8 cellular contexts compared by ENCODE assay signal in genomic region chr11:3841426-3842304, GRCh38. TPM values are rescaled to one million over a fixed set of nuclear protein-coding genes. Genes with fewer than 3 reads are reported as not detected.
DNase-seq lines count a peak whose midpoint lies in the region; ATAC-seq and TF ChIP-seq lines count a peak whose summit lies in the region.

No MANE protein-coding gene starts in this region.

- no peak for TF ChIP-seq EP300 in transverse colon (IDR thresholded peaks at IDR 0.05; ENCODE audit: low read depth)

- H3K9me3 ChIP-seq in OCI-LY1 (ENCODE audit: low read length) = no peaks in the 10 kb centered on the region
- H3K9me3 ChIP-seq in transverse colon = no peaks in the 10 kb centered on the region

- H3K36me3 ChIP-seq in OCI-LY1 (ENCODE audit: insufficient read depth, low read length) (no peaks in the 10 kb centered on the region), transverse colon (no peaks in the 10 kb centered on the region)

- WGBS in transverse colon (ENCODE audit: low coverage in 1 of 2), 2 donors = 16 to 60% methylated on average over 10 to 38 of the region's 41 CpGs

- H3K36me3 Mint-ChIP-seq in activated T-helper 2 cell treated with anti-CD3 and anti-CD28 coated beads, Interferon-gamma antibody, Interleukin-2, Interleukin-4, amounts not matched to agents 10 μg/mL and 5 μg/mL and 100 μg/mL, durations not matched to agents 14 hours and 24 hours and 36 hours (ENCODE audit: low read depth) = peaks cover 34% of the 10 kb centered on the region
- H3K36me3 Mint-ChIP-seq in natural killer cell = no peaks in the 10 kb centered on the region

- peaks cover 21% of the 10 kb centered on the region for H3K79me2 ChIP-seq in OCI-LY1 (ENCODE audit: insufficient read depth, low read length)

- peak overlapping the region; percentile 77 for H3K4me3 Mint-ChIP-seq in activated T-helper 2 cell treated with anti-CD3 and anti-CD28 coated beads, Interferon-gamma antibody, Interleukin-2, Interleukin-4, amounts not matched to agents 10 μg/mL and 5 μg/mL and 100 μg/mL, durations not matched to agents 14 hours and 24 hours and 36 hours (ENCODE audit: low read depth)
- H3K4me3 Mint-ChIP-seq in natural killer cell = peak overlapping the region; percentile 90

- H3K9me2 ChIP-seq in OCI-LY1 (ENCODE audit: low read depth, low read length) = no peaks in the 10 kb centered on the region

- no peaks in the 10 kb centered on the region for H3K27me3 Mint-ChIP-seq in activated T-helper 2 cell treated with anti-CD3 and anti-CD28 coated beads, Interferon-gamma antibody, Interleukin-2, Interleukin-4, amounts not matched to agents 10 μg/mL and 5 μg/mL and 100 μg/mL, durations not matched to agents 14 hours and 24 hours and 36 hours (ENCODE audit: low read depth)
- no peaks in the 10 kb centered on the region for H3K27me3 Mint-ChIP-seq in natural killer cell (ENCODE audit: low read depth in 2 of 2)

- DNase-seq in ELR (ENCODE audit: low read depth) (peak; percentile 88), HuH-7 (ENCODE audit: low spot score) (peak; percentile 85), fibroblast of peridontal ligament (ENCODE audit: extremely low read depth) (peak; percentile 86), natural killer cell (peak; percentile 89), transverse colon (peak; percentile 91)
- DNase-seq in activated T-helper 2 cell treated with anti-CD3 and anti-CD28 coated beads, Interferon-gamma antibody, Interleukin-2, Interleukin-4, amounts not matched to agents 10 μg/mL and 5 μg/mL and 100 μg/mL, durations not matched to agents 14 hours and 24 hours and 36 hours (ENCODE audit: low spot score) = peak; percentile 91

- peak; percentile 69 for TF ChIP-seq POLR2A in transverse colon (IDR thresholded peaks at IDR 0.05)

- intact Hi-C loops in activated T-helper 2 cell treated with anti-CD3 and anti-CD28 coated beads, Interferon-gamma antibody, Interleukin-2, Interleukin-4, amounts not matched to agents 10 μg/mL and 5 μg/mL and 100 μg/mL, durations not matched to agents 14 hours and 24 hours and 36 hours (cut with micrococcal nuclease) = loop anchor here (1.0 to 2.0 kb wide), 4 partner anchors 13 to 253 kb away; partner anchors contain the start of genes NUP98 and RRM1
- intact Hi-C loops in natural killer cell (cut with micrococcal nuclease) (loop anchor here (1.0 to 2.0 kb wide), 3 partner anchors 13 to 44 kb away; partner anchors contain the start of gene NUP98), transverse colon (cut with DNase I; ENCODE audit: low total_unique reads) (loop anchor here (5.0 kb wide), 1 partner anchor 34 kb away; the partner anchor contains the start of gene PGAP2)

- H3K27ac ChIP-seq in OCI-LY1 (ENCODE audit: low read depth, low read length, poor library complexity, severe bottlenecking) = peak overlapping the region; percentile 87
- peak overlapping the region; percentile 95 to 98 (median 98) for H3K27ac ChIP-seq in transverse colon

- peak overlapping the region; percentile 80 for H3K9ac ChIP-seq in OCI-LY1 (ENCODE audit: low read length)

- peaks cover 54% of the 10 kb centered on the region for H3K4me1 Mint-ChIP-seq in activated T-helper 2 cell treated with anti-CD3 and anti-CD28 coated beads, Interferon-gamma antibody, Interleukin-2, Interleukin-4, amounts not matched to agents 10 μg/mL and 5 μg/mL and 100 μg/mL, durations not matched to agents 14 hours and 24 hours and 36 hours (ENCODE audit: low read depth)
- H3K4me1 Mint-ChIP-seq in natural killer cell = peaks cover 31 to 38% of the 10 kb centered on the region in 2 donors

- TF ChIP-seq CTCF in OCI-LY1 (IDR thresholded peaks at IDR 0.05; ENCODE audit: low read length) (peak; percentile 81), natural killer cell (IDR thresholded peaks at IDR 0.05) (peak; percentile 77), transverse colon (IDR thresholded peaks at IDR 0.05) (peak; percentile 75 to 81 (median 80))

- peak overlapping the region; percentile 90 for H3K4me3 ChIP-seq in OCI-LY1 (ENCODE audit: low read depth, low read length, poor library complexity, severe bottlenecking)
- H3K4me3 ChIP-seq in transverse colon = peak overlapping the region; percentile 75 to 91 (median 84)

- H3K27me3 ChIP-seq in OCI-LY1 (ENCODE audit: insufficient read depth, low read length) (no peaks in the 10 kb centered on the region), transverse colon (no peaks in the 10 kb centered on the region)

- H3K4me1 ChIP-seq in OCI-LY1 (ENCODE audit: insufficient read depth, low read length, severe bottlenecking) = peaks cover 40% of the 10 kb centered on the region
- H3K4me1 ChIP-seq in transverse colon = peaks cover 0 to 51% (median 13%) of the 10 kb centered on the region in 4 donors

- ATAC-seq in GM21529 (IDR thresholded peaks at IDR 0.05; ENCODE audit: unreplicated experiment) (peak; percentile 53), natural killer cell (peak in 1 of 3 donors; percentile 86)

- in situ Hi-C loops in transverse colon (cut with MboI; ENCODE audit: low pct_ligation_motif_present in 1 of 4, low pct_unique_long_range_greater_than_20kb in 1 of 4, low sequenced_read_pairs in 3 of 4) = no loop called here

- peak overlapping the region; percentile 88 for H3K27ac Mint-ChIP-seq in activated T-helper 2 cell treated with anti-CD3 and anti-CD28 coated beads, Interferon-gamma antibody, Interleukin-2, Interleukin-4, amounts not matched to agents 10 μg/mL and 5 μg/mL and 100 μg/mL, durations not matched to agents 14 hours and 24 hours and 36 hours
- H3K27ac Mint-ChIP-seq in natural killer cell = peak overlapping the region; percentile 90 to 95

- H4K20me1 ChIP-seq in OCI-LY1 (ENCODE audit: insufficient read depth, low read length) = no peaks in the 10 kb centered on the region

- H3K9me3 Mint-ChIP-seq in activated T-helper 2 cell treated with anti-CD3 and anti-CD28 coated beads, Interferon-gamma antibody, Interleukin-2, Interleukin-4, amounts not matched to agents 10 μg/mL and 5 μg/mL and 100 μg/mL, durations not matched to agents 14 hours and 24 hours and 36 hours = no peaks in the 10 kb centered on the region
- no peaks in the 10 kb centered on the region for H3K9me3 Mint-ChIP-seq in natural killer cell

- peak overlapping the region; percentile 84 for H3K4me2 ChIP-seq in OCI-LY1 (ENCODE audit: low read length)

- H3F3A ChIP-seq in OCI-LY1 (ENCODE audit: insufficient read depth, low read length) = no peaks in the 10 kb centered on the region

- H2AFZ ChIP-seq in OCI-LY1 (ENCODE audit: low read length) = peak overlapping the region; percentile 21; the same call in 1 of the 2 replicates

RNA-seq across cellular contexts. Expression of gene RHOG, which starts 0.9 kb away (rescaled TPM):
- 174 and 177 TPM in 2 replicates for total RNA-seq in activated T-helper 2 cell treated with anti-CD3 and anti-CD28 coated beads, Interferon-gamma antibody, Interleukin-2, Interleukin-4, amounts not matched to agents 10 μg/mL and 5 μg/mL and 100 μg/mL, durations not matched to agents 14 hours and 24 hours and 36 hours
- total RNA-seq in natural killer cell (100 to 1,000 TPM; 114 to 145 (median 137) TPM), transverse colon (100 to 1,000 TPM in 1 of 4 donors, 10 to 100 TPM in 3; 21.7 to 146 (median 80.6) TPM)

RNA-seq across cellular contexts. Expression of gene STIM1, which starts 13.8 kb away (rescaled TPM):
- 77.6 and 78.0 TPM in 2 replicates for total RNA-seq in activated T-helper 2 cell treated with anti-CD3 and anti-CD28 coated beads, Interferon-gamma antibody, Interleukin-2, Interleukin-4, amounts not matched to agents 10 μg/mL and 5 μg/mL and 100 μg/mL, durations not matched to agents 14 hours and 24 hours and 36 hours
- total RNA-seq in natural killer cell (100 to 1,000 TPM; 171 to 187 (median 175) TPM), transverse colon (10 to 100 TPM; 41.2 to 79.3 (median 48.0) TPM)

RNA-seq across cellular contexts. Expression of gene PGAP2, which starts 33.3 kb away (rescaled TPM):
- 23.8 and 30.3 TPM in 2 replicates for total RNA-seq in activated T-helper 2 cell treated with anti-CD3 and anti-CD28 coated beads, Interferon-gamma antibody, Interleukin-2, Interleukin-4, amounts not matched to agents 10 μg/mL and 5 μg/mL and 100 μg/mL, durations not matched to agents 14 hours and 24 hours and 36 hours
- 10 to 100 TPM in 1 of 3 donors, 1 to 10 TPM in 2; 9.5 to 17.5 (median 9.8) TPM for total RNA-seq in natural killer cell
- total RNA-seq in transverse colon = 10 to 100 TPM in 3 of 4 donors, 1 to 10 TPM in 1; 8.2 to 41.1 (median 37.9) TPM

RNA-seq across cellular contexts. Expression of gene NUP98, which starts 44.3 kb away (rescaled TPM):
- 123 and 131 TPM in 2 replicates for total RNA-seq in activated T-helper 2 cell treated with anti-CD3 and anti-CD28 coated beads, Interferon-gamma antibody, Interleukin-2, Interleukin-4, amounts not matched to agents 10 μg/mL and 5 μg/mL and 100 μg/mL, durations not matched to agents 14 hours and 24 hours and 36 hours
- total RNA-seq in natural killer cell (100 to 1,000 TPM in 1 of 3 donors, 10 to 100 TPM in 2; 88.5 to 103 (median 92.8) TPM), transverse colon (100 to 1,000 TPM in 1 of 4 donors, 10 to 100 TPM in 3; 37.0 to 103 (median 72.4) TPM)
